In genomic region chr17:40319651-40320550, GRCh38 we compare ENCODE assay signal across 8 cellular contexts. TPM values are rescaled to one million over a fixed set of nuclear protein-coding genes. Genes with fewer than 3 reads are reported as not detected.
A peak's percentile ranks its signal among the peaks of the same experiment; 100 is the strongest.
DNase-seq lines count a peak whose midpoint lies in the region; ATAC-seq and TF ChIP-seq lines count a peak whose summit lies in the region.

No MANE protein-coding gene starts in this region.

- H3K9me3 ChIP-seq in MG63 = no peaks in the 10 kb centered on the region

- H3K4me3 Mint-ChIP-seq in activated T-cell treated with anti-CD3 and anti-CD28 coated beads, Interleukin-2, amount 50 U/mL, for 24 hours = peak overlapping the region; percentile 94
- peak overlapping the region; percentile 94 for H3K4me3 Mint-ChIP-seq in glutamatergic neuron (ENCODE audit: unreplicated experiment)

- peak overlapping the region; percentile 98 for H3K4me3 ChIP-seq in MG63

- no peaks in the 10 kb centered on the region for H3K27me3 ChIP-seq in MG63

- H3K27ac Mint-ChIP-seq in activated T-cell treated with anti-CD3 and anti-CD28 coated beads, Interleukin-2, amount 50 U/mL, for 24 hours = peak overlapping the region; percentile 100
- no peak overlapping the region for H3K27ac Mint-ChIP-seq in glutamatergic neuron (ENCODE audit: unreplicated experiment)

- H3K9me3 Mint-ChIP-seq in activated T-cell treated with anti-CD3 and anti-CD28 coated beads, Interleukin-2, amount 50 U/mL, for 24 hours = no peaks in the 10 kb centered on the region
- H3K9me3 Mint-ChIP-seq in glutamatergic neuron (ENCODE audit: unreplicated experiment) = peaks cover 2% of the 10 kb centered on the region

- ATAC-seq in GM21526 (IDR thresholded peaks at IDR 0.05; ENCODE audit: low FRiP score, unreplicated experiment) = no peak
- ATAC-seq in GM21390 (IDR thresholded peaks at IDR 0.05; ENCODE audit: unreplicated experiment) = no peak

- no peaks in the 10 kb centered on the region for H3K27me3 Mint-ChIP-seq in activated T-cell treated with anti-CD3 and anti-CD28 coated beads, Interleukin-2, amount 50 U/mL, for 24 hours
- H3K27me3 Mint-ChIP-seq in glutamatergic neuron (ENCODE audit: unreplicated experiment) = peaks cover 13% of the 10 kb centered on the region

- DNase-seq in MG63 (no peak), glutamatergic neuron (peak; percentile 13), NCI-H128 (lab: John Stamatoyannopoulos, UW; ENCODE audit: unreplicated experiment) (no peak), NCI-H345 (lab: John Stamatoyannopoulos, UW) (no peak)
- DNase-seq in activated T-cell treated with anti-CD3 and anti-CD28 coated beads, Interleukin-2, amount 50 U/mL, for 24 hours = peak; percentile 70
- DNase-seq in stimulated activated CD4-positive, alpha-beta T cell treated with anti-CD3 and anti-CD28 coated beads, Interleukin-4, amount 100 ng/mL, for 24 hours = peak; percentile 71

- TF ChIP-seq CTCF in glutamatergic neuron (IDR thresholded peaks at IDR 0.05; ENCODE audit: partially characterized antibody, unreplicated experiment) = no peak

- H3K36me3 ChIP-seq in MG63 = peaks cover 13% of the 10 kb centered on the region

- peaks cover 20% of the 10 kb centered on the region for H3K36me3 Mint-ChIP-seq in activated T-cell treated with anti-CD3 and anti-CD28 coated beads, Interleukin-2, amount 50 U/mL, for 24 hours (ENCODE audit: low read depth)
- no peaks in the 10 kb centered on the region for H3K36me3 Mint-ChIP-seq in glutamatergic neuron (ENCODE audit: unreplicated experiment)

- H3K4me1 Mint-ChIP-seq in activated T-cell treated with anti-CD3 and anti-CD28 coated beads, Interleukin-2, amount 50 U/mL, for 24 hours (ENCODE audit: low read depth) = peaks cover 87% of the 10 kb centered on the region
- H3K4me1 Mint-ChIP-seq in glutamatergic neuron (ENCODE audit: low read depth, unreplicated experiment) = peaks cover 38% of the 10 kb centered on the region

RNA-seq across cellular contexts. Expression of gene RARA, which starts 10.9 kb away (rescaled TPM):
- 8.9 and 11.2 TPM in 2 replicates for total RNA-seq in MG63 (2014; rRNA removed; shearing (Covaris generic); ENCODE audit: low replicate concordance)
- total RNA-seq in glutamatergic neuron (ENCODE audit: unreplicated experiment) = 26.2 TPM

RNA-seq across cellular contexts. Expression of gene CDC6, which starts 32.2 kb away (rescaled TPM):
- 31.1 and 111 TPM in 2 replicates for total RNA-seq in MG63 (2014; rRNA removed; shearing (Covaris generic); ENCODE audit: low replicate concordance)
- total RNA-seq in glutamatergic neuron (ENCODE audit: unreplicated experiment) = 4.7 TPM

RNA-seq across cellular contexts. Expression of gene GJD3, which starts 44.6 kb away (rescaled TPM):
- total RNA-seq in MG63 (2014; rRNA removed; shearing (Covaris generic); ENCODE audit: low replicate concordance) = not detected in 2 replicates
- total RNA-seq in glutamatergic neuron (ENCODE audit: unreplicated experiment) = not detected

Comparison
In these comparisons a context has a peak if more than half of its experiments do, and no peak if none do; other contexts are left out.
1. DNase-seq: peak in activated T-cell treated with anti-CD3 and anti-CD28 coated beads, Interleukin-2, amount 50 U/mL, for 24 hours (single experiment), glutamatergic neuron (single experiment) and stimulated activated CD4-positive, alpha-beta T cell treated with anti-CD3 and anti-CD28 coated beads, Interleukin-4, amount 100 ng/mL, for 24 hours (single experiment); none in MG63 (single experiment), NCI-H128 (single experiment) and NCI-H345 (single experiment).